ENCODE assay signal across 4 cellular contexts in the genomic region with DNA sequence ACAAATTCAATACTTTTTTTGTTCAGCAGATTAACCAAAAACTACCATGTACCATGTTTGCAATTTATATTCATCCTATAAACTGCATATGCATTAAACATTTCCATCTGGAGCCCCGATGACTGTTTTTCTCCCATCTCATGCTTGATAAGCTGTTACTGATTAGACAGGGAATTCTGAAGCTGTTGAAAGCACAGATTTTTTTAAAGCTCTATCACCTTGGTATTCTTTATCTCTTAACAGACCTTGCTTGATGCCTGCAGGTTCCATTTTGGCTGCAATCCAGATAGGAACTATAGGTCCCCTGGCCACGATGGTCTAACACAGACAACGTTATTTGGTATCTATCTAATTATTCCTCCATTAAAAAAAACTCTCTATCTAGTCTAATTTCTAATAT.
"Had no signal": no experiment of that assay in that cellular context is flagged by ENCODE, and none has a peak within 500 bp of the region (broad histone marks: within the 10 kb centered on the region; RNA-seq: fewer than 3 reads in every experiment).

No MANE protein-coding gene starts in this region.

- ATAC-seq: GM23338 had no signal

- DNase-seq: H9, HCEC 1CT, IMR-90 had no signal

- H2AFZ ChIP-seq: GM23338 had no signal

- H3K4me3 ChIP-seq: GM23338 had no signal

- H3K4me2 ChIP-seq: GM23338 had no signal
